Comparison of ENCODE assay signal across 19 cellular contexts in genomic region chr1:185528084-185528656, GRCh38.
A peak's percentile ranks its signal among the peaks of the same experiment; 100 is the strongest.
DNase-seq lines count a peak whose midpoint lies in the region; ATAC-seq, FAIRE-seq and TF ChIP-seq lines count a peak whose summit lies in the region.
"Had no signal": no experiment of that assay in that cellular context is flagged by ENCODE, and none has a peak within 500 bp of the region (broad histone marks: within the 10 kb centered on the region; RNA-seq: fewer than 3 reads in every experiment).

No MANE protein-coding gene starts in this region.

- POLR2A ChIA-PET in K562 (lab: Yijun Ruan, JAX) = interaction anchor here (1.0 kb wide), 1 partner anchor 18 kb away, joined by 3 read pairs; no protein-coding TSS in a partner anchor

- no peak overlapping the region for H2AFZ ChIP-seq in K562 (ENCODE audit: low read depth, low read length)

- in situ Hi-C loops in K562 (cut with MboI) = no loop called here

- peak; percentile 46 for TF ChIP-seq EP300 in K562 (IDR thresholded peaks at IDR 0.05; ENCODE audit: low read length)

- no peak for TF ChIP-seq CTCF in left ventricle myocardium inferior (IDR thresholded peaks at IDR 0.05; ENCODE audit: borderline replicate concordance)
- no peak for TF ChIP-seq CTCF in K562 (IDR thresholded peaks at IDR 0.05 in 2 of 3, conservative IDR thresholded peaks at IDR 0.05 in 1 of 3; ENCODE audit: insufficient read depth in 2 of 3, low read depth in 1 of 3, low read length in 3 of 3)
- TF ChIP-seq CTCF in spleen (IDR thresholded peaks at IDR 0.05 in 8 of 11, conservative IDR thresholded peaks at IDR 0.05 in 3 of 11) = no peak

- TF ChIP-seq POLR2A in K562 (conservative IDR thresholded peaks at IDR 0.05) (no peak), spleen (IDR thresholded peaks at IDR 0.05) (no peak)

- H3K4me2 ChIP-seq in K562 (ENCODE audit: insufficient read depth, low read length) = no peak overlapping the region; the same call in 1 of the 2 replicates
- H3K4me2 ChIP-seq: KMS-11 had no signal

- no peaks in the 10 kb centered on the region for H3K9me1 ChIP-seq in K562 (ENCODE audit: control insufficient read depth, insufficient read depth, low read length)

- H3K4me1 ChIP-seq in left ventricle myocardium inferior (peaks cover 3% of the 10 kb centered on the region), K562 (replicated peaks in 1 of 2; ENCODE audit: control insufficient read depth in 2 of 2, insufficient read depth in 2 of 2, low read length in 2 of 2) (peaks cover 0 to 25% of the 10 kb centered on the region in 2 experiments; a peak in 3 of 5 replicates), spleen (peaks cover 0 to 15% (median 11%) of the 10 kb centered on the region in 6 donors)

- no TSS peak for BruUV-seq in K562 (replicated peaks; lab: Mats Ljungman, UMichigan)

- H3K36me3 ChIP-seq in left ventricle myocardium inferior (no peaks in the 10 kb centered on the region), K562 (ENCODE audit: control insufficient read depth, insufficient read depth, low read length) (no peaks in the 10 kb centered on the region; the same call in 2 of the 3 replicates), spleen (no peaks in the 10 kb centered on the region)

- no peaks in the 10 kb centered on the region for H3K79me2 ChIP-seq in K562 (ENCODE audit: control insufficient read depth, insufficient read depth, low read length)

- no peak for DNase-seq in left ventricle myocardium superior
- no peak for DNase-seq in left ventricle myocardium inferior
- peak in 1 of 4 experiments; percentile 57 for DNase-seq in K562 (ENCODE audit: extremely low read depth in 1 of 4, low spot score in 3 of 4)
- peak; percentile 5 for DNase-seq in globus pallidus (ENCODE audit: low spot score)
- peak; percentile 27 for DNase-seq in stromal cell of bone marrow (ENCODE audit: low read depth)
- no peak for DNase-seq in spleen
- no peak for DNase-seq in HTR-8/SVneo (ENCODE audit: insufficient read length, low spot score)
- no peak for DNase-seq in T-helper 2 cell
- DNase-seq: AML-193; Calu3; CD4-positive, CD25-positive, alpha-beta regulatory T cell; DMS79; GOT3; NCI-H1105 treated with DMSO at 0.1 percent for 48 hours; NCI-H187; NCI-H2171 treated with DMSO at 0.1 percent for 48 hours; NCI-H82 had no signal

- intact Hi-C loops in left ventricle myocardium superior (cut with micrococcal nuclease) = no loop called here
- intact Hi-C loops in left ventricle myocardium inferior (cut with micrococcal nuclease) = no loop called here
- intact Hi-C loops in K562 (cut with micrococcal nuclease) = no loop called here
- intact Hi-C loops in spleen (cut with DNase I; ENCODE audit: low total_unique reads) = no loop called here

- no peaks in the 10 kb centered on the region for H4K20me1 ChIP-seq in K562 (replicated peaks; ENCODE audit: control insufficient read depth, insufficient read depth, low read length)

- WGBS in K562 (ENCODE audit: insufficient coverage, low coverage, missing lambda C conversion rate) = 10% methylated on average over 4 of the region's 4 CpGs
- WGBS in spleen, 5 donors = 63 to 85% (median 72%) methylated on average over 4 of the region's 4 CpGs

- ATAC-seq in left ventricle myocardium superior (peak; percentile 61), K562 (peak; percentile 21; the same call in 2 of the 3 replicates)
- ATAC-seq: GM12878 had no signal

- H3K27me3 ChIP-seq in left ventricle myocardium inferior (ENCODE audit: low read depth) (no peaks in the 10 kb centered on the region), K562 (ENCODE audit: control insufficient read depth in 2 of 2, insufficient read depth in 2 of 2, low read length in 2 of 2) (no peaks in the 10 kb centered on the region), spleen (replicated peaks in 1 of 7) (no peaks in the 10 kb centered on the region)

- H3K9me3 ChIP-seq in left ventricle myocardium inferior (replicated peaks) = no peaks in the 10 kb centered on the region
- no peaks in the 10 kb centered on the region for H3K9me3 ChIP-seq in K562 (replicated peaks; ENCODE audit: control insufficient read depth, insufficient read depth, low read depth, low read length)
- no peaks in the 10 kb centered on the region for H3K9me3 ChIP-seq in spleen

- no peak for TF ChIP-seq RAD21 in K562 (CRISPR knock-in tag; conservative IDR thresholded peaks at IDR 0.05 in 1 of 2, IDR thresholded peaks at IDR 0.05 in 1 of 2)

- H3K27ac ChIP-seq in left ventricle myocardium inferior (replicated peaks) (no peak overlapping the region), K562 (ENCODE audit: extremely low read depth, low read depth, low read length) (no peak overlapping the region), spleen (no peak overlapping the region)
- H3K27ac ChIP-seq: KMS-11 had no signal

- H3K4me3 ChIP-seq in left ventricle myocardium inferior = no peak overlapping the region
- no peak overlapping the region for H3K4me3 ChIP-seq in K562
- no peak overlapping the region for H3K4me3 ChIP-seq in spleen
- H3K4me3 ChIP-seq: GM12878 had no signal

- no peak overlapping the region for H3K9ac ChIP-seq in K562 (ENCODE audit: insufficient read depth in 1 of 2, low read depth in 2 of 2, low read length in 2 of 2)
- H3K9ac ChIP-seq: KMS-11 had no signal

- CTCF ChIA-PET in K562 (lab: Yijun Ruan, JAX; ENCODE audit: low intra/inter-chr PET ratio) = no interaction called here

- no peak for FAIRE-seq in K562 (lab: Jason Lieb, UNC)
- FAIRE-seq in HTR-8/SVneo (lab: Jason Lieb, UNC) = no peak
- FAIRE-seq: GM12878 had no signal

TF ChIP-seq in K562, 482 proteins besides CTCF, POLR2A, EP300 and RAD21 (continues in another document):
- TF ChIP-seq ZMIZ1 (IDR thresholded peaks at IDR 0.05; ENCODE audit: low read depth in 2 of 2, low read length in 2 of 2) = no peak
- TF ChIP-seq MAZ (CRISPR knock-in tag; conservative IDR thresholded peaks at IDR 0.05 in 1 of 2, IDR thresholded peaks at IDR 0.05 in 1 of 2) = no peak

Comparison
In these comparisons a context has a peak if more than half of its experiments do, and no peak if none do; other contexts are left out.
1. DNase-seq: peak in globus pallidus (single experiment) and stromal cell of bone marrow (single experiment); none in left ventricle myocardium superior (single experiment), left ventricle myocardium inferior (single experiment), spleen (single experiment), HTR-8/SVneo (single experiment) and T-helper 2 cell (0 of 5).